In genomic region chr16:70715113-70715711, GRCh38 we compare ENCODE assay signal across 9 cellular contexts. TPM values are rescaled to one million over a fixed set of nuclear protein-coding genes. Genes with fewer than 3 reads are reported as not detected.
A peak's percentile ranks its signal among the peaks of the same experiment; 100 is the strongest.
DNase-seq lines count a peak whose midpoint lies in the region; ATAC-seq and TF ChIP-seq lines count a peak whose summit lies in the region.
"Had no signal": no experiment of that assay in that cellular context is flagged by ENCODE, and none has a peak within 500 bp of the region (broad histone marks: within the 10 kb centered on the region; RNA-seq: fewer than 3 reads in every experiment).

No MANE protein-coding gene starts in this region.

- no peak overlapping the region for H3K9ac ChIP-seq in MM.1S (ENCODE audit: low read length)

- no peak for ATAC-seq in HG02623 (IDR thresholded peaks at IDR 0.05; ENCODE audit: unreplicated experiment)
- ATAC-seq: CD8-positive, alpha-beta T cell had no signal

- peaks cover 18% of the 10 kb centered on the region for H3K36me3 Mint-ChIP-seq in brain

- peaks cover 4% of the 10 kb centered on the region for H3K27me3 Mint-ChIP-seq in brain

- no peaks in the 10 kb centered on the region for H3K9me3 ChIP-seq in thymus (ENCODE audit: control insufficient read depth)
- no peaks in the 10 kb centered on the region for H3K9me3 ChIP-seq in MM.1S (replicated peaks; ENCODE audit: insufficient read depth, low read length)

- WGBS in thymus, result 94% methylated on average over 17 of the region's 17 CpGs

- H2AFZ ChIP-seq in MM.1S (ENCODE audit: low read length), result no peak overlapping the region

- peaks cover 81% of the 10 kb centered on the region for H3K4me1 Mint-ChIP-seq in brain

- DNase-seq in NCI-H82 (lab: John Stamatoyannopoulos, UW) (peak; percentile 35), NCI-H82 treated with DMSO at 0.1 percent for 48 hours (lab: John Stamatoyannopoulos, UW; ENCODE audit: unreplicated experiment) (no peak), kidney glomerular epithelial cell (lab: John Stamatoyannopoulos, UW) (peak; percentile 92), SKM-1 (lab: John Stamatoyannopoulos, UW; ENCODE audit: unreplicated experiment) (no peak), MM.1S (no peak)

- H3K27ac ChIP-seq in thymus (ENCODE audit: low read depth), result peak overlapping the region; percentile 62
- H3K27ac ChIP-seq in MM.1S (ENCODE audit: low read length), result no peak overlapping the region

- H3K4me3 ChIP-seq in thymus (ENCODE audit: low read length) (no peak overlapping the region), MM.1S (ENCODE audit: low read length) (no peak overlapping the region)

- peak overlapping the region; percentile 35 to 74 (median 67) for H3K4me3 Mint-ChIP-seq in brain
- H3K4me3 Mint-ChIP-seq: CD8-positive, alpha-beta T cell had no signal

- peak overlapping the region; percentile 79 to 99 (median 98) for H3K27ac Mint-ChIP-seq in brain
- H3K27ac Mint-ChIP-seq: CD8-positive, alpha-beta T cell had no signal

- H3K4me1 ChIP-seq in thymus (ENCODE audit: control insufficient read depth, insufficient read depth, low read length) (peaks cover 44% of the 10 kb centered on the region), MM.1S (ENCODE audit: low read length) (no peaks in the 10 kb centered on the region)

- H3K36me3 ChIP-seq in thymus (ENCODE audit: control insufficient read depth, insufficient read depth) (peaks cover 8% of the 10 kb centered on the region), MM.1S (replicated peaks; ENCODE audit: insufficient read depth, low read length) (no peaks in the 10 kb centered on the region)

- H3K4me2 ChIP-seq in MM.1S (ENCODE audit: low read depth, low read length), result no peak overlapping the region

- H3K79me2 ChIP-seq in MM.1S (ENCODE audit: low read length), result no peaks in the 10 kb centered on the region; the same call in 1 of the 2 replicates

- peaks cover 0 to 9% (median 5%) of the 10 kb centered on the region in 5 experiments for H3K9me3 Mint-ChIP-seq in brain
- H3K9me3 Mint-ChIP-seq: CD8-positive, alpha-beta T cell had no signal

- no peaks in the 10 kb centered on the region for H3K9me2 ChIP-seq in MM.1S (replicated peaks; ENCODE audit: insufficient read depth, low read length)

- H3F3A ChIP-seq in MM.1S (ENCODE audit: insufficient read depth, low read length), result no peaks in the 10 kb centered on the region

- no peak for TF ChIP-seq CTCF in brain (conservative IDR thresholded peaks at IDR 0.05)
- no peak for TF ChIP-seq CTCF in MM.1S (IDR thresholded peaks at IDR 0.05; ENCODE audit: low read length)

- H4K20me1 ChIP-seq in MM.1S (ENCODE audit: insufficient read depth, low read length), result no peaks in the 10 kb centered on the region

- no peaks in the 10 kb centered on the region for H3K27me3 ChIP-seq in thymus (ENCODE audit: control insufficient read depth, insufficient read depth)
- no peaks in the 10 kb centered on the region for H3K27me3 ChIP-seq in MM.1S (replicated peaks; ENCODE audit: insufficient read depth, low read length)

RNA-seq across cellular contexts. Expression of gene MTSS2, which starts 29.4 kb away (rescaled TPM):
- polyA plus RNA-seq in brain (ENCODE audit: insufficient read depth, low read depth, low replicate concordance) (231 TPM), thymus (36.4 TPM)

Comparison
In these comparisons a context has a peak if more than half of its experiments do, and no peak if none do; other contexts are left out.
1. DNase-seq: peak in NCI-H82 (single experiment) and kidney glomerular epithelial cell (single experiment); none in NCI-H82 treated with DMSO at 0.1 percent for 48 hours (single experiment), SKM-1 (single experiment) and MM.1S (single experiment).